ENCODE assay signal across 17 cellular contexts in genomic region chr1:4868521-4868920, GRCh38.
"Had no signal": no experiment of that assay in that cellular context is flagged by ENCODE, and none has a peak within 500 bp of the region (broad histone marks: within the 10 kb centered on the region; RNA-seq: fewer than 3 reads in every experiment).

No MANE protein-coding gene starts in this region.

- H3K27ac ChIP-seq: coronary artery, dorsolateral prefrontal cortex, esophagus muscularis mucosa, foreskin keratinocyte, gastroesophageal sphincter, heart right ventricle, left lung, lower lobe of right lung had no signal

- H3K27me3 ChIP-seq: esophagus muscularis mucosa, foreskin keratinocyte had no signal

- H3K4me1 ChIP-seq: esophagus muscularis mucosa, foreskin keratinocyte, gastroesophageal sphincter, heart right ventricle, left lung, lower lobe of right lung had no signal

- H3K36me3 ChIP-seq: esophagus muscularis mucosa, gastroesophageal sphincter, heart right ventricle, left lung, lower lobe of right lung had no signal

- ATAC-seq: foreskin keratinocyte, gastroesophageal sphincter, heart right ventricle, left cardiac atrium, left lung, left ventricle myocardium superior, lower lobe of right lung, mucosa of descending colon had no signal

- DNase-seq: dermis blood vessel endothelial cell; dorsolateral prefrontal cortex; effector CD4-positive, alpha-beta T cell; effector memory CD4-positive, alpha-beta T cell; foreskin keratinocyte; heart right ventricle; hippocampal formation; left cardiac atrium; left lung; left ventricle myocardium superior; lower lobe of right lung; mesenchymal stem cell; mucosa of descending colon; naive B cell had no signal

- H3K4me3 ChIP-seq: coronary artery, dorsolateral prefrontal cortex, esophagus muscularis mucosa, gastroesophageal sphincter, heart right ventricle, left lung, lower lobe of right lung, mucosa of descending colon had no signal

- H3K9me3 ChIP-seq: lower lobe of right lung, mucosa of descending colon had no signal
